ENCODE assay signal across 1 cellular context in genomic region chr14:89435527-89436273, GRCh38.
TF ChIP-seq lines count a peak whose summit lies in the region.

No MANE protein-coding gene starts in this region.

TF ChIP-seq in GM23338, 12 proteins besides CTCF, POLR2A, EP300 and RAD21 (continued from another document):
- no peak for TF ChIP-seq ZNF462 (CRISPR knock-in tag; IDR thresholded peaks at IDR 0.05)
